Comparison of ENCODE assay signal across 16 cellular contexts in the genomic region with DNA sequence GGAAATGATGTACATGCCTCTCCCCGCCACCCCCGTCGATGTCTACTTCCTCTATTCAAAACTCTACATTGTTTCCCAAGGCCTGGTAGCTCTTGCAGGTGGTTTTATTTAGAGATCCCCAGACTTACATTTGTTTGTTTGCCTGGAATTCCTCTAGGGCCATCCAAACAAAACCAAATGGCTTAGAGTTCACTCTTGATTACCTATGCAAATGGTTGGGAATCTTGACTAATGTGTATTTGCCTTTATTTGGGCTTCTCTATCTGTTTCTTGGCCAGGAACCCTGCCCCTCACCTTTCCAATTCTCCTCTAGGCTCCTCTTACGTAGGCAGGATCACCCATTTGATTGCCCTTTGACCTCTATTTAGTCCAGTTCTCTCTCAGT.
"Had no signal": no experiment of that assay in that cellular context is flagged by ENCODE, and none has a peak within 500 bp of the region (broad histone marks: within the 10 kb centered on the region; RNA-seq: fewer than 3 reads in every experiment).

No MANE protein-coding gene starts in this region.

- ATAC-seq: right lobe of liver; stimulated activated naive CD8-positive, alpha-beta T cell treated with anti-CD3 and anti-CD28 coated beads, Interleukin-15, Interleukin-2, amounts not matched to agents 100 U/mL and 50 U/mL, for 24 hours had no signal

- H3K27ac Mint-ChIP-seq: activated naive CD4-positive, alpha-beta T cell treated with anti-CD3 and anti-CD28 coated beads, Interleukin-2, amount 10 ng/mL, durations not matched to agents 7 days and 5 days; activated T-helper 2 cell treated with anti-CD3 and anti-CD28 coated beads, Interferon-gamma antibody, Interleukin-2, Interleukin-4, amounts not matched to agents 10 μg/mL and 5 μg/mL and 100 μg/mL, durations not matched to agents 14 hours and 24 hours and 36 hours; mesothelial cell of epicardium had no signal

- H3K36me3 ChIP-seq: ascending aorta, heart left ventricle, right lobe of liver, transverse colon had no signal

- H3K4me1 ChIP-seq: ascending aorta, right lobe of liver, transverse colon had no signal

- H3K36me3 Mint-ChIP-seq: activated naive CD4-positive, alpha-beta T cell treated with anti-CD3 and anti-CD28 coated beads, Interleukin-2, amount 10 ng/mL, durations not matched to agents 7 days and 5 days; mesothelial cell of epicardium had no signal

- H3K27me3 ChIP-seq: ascending aorta, heart left ventricle, right lobe of liver, transverse colon had no signal

- H3K4me3 Mint-ChIP-seq: activated naive CD4-positive, alpha-beta T cell treated with anti-CD3 and anti-CD28 coated beads, Interleukin-2, amount 10 ng/mL, durations not matched to agents 7 days and 5 days; mesothelial cell of epicardium; neural crest cell had no signal

- DNase-seq: activated CD4-positive, alpha-beta T cell treated with anti-CD3 and anti-CD28 coated beads for 1 hour; activated CD4-positive, alpha-beta T cell treated with anti-CD3 and anti-CD28 coated beads, Interleukin-2, amount 50 U/mL, for 48 hours; activated naive CD4-positive, alpha-beta T cell treated with anti-CD3 and anti-CD28 coated beads, Interleukin-2, amount 10 ng/mL, durations not matched to agents 7 days and 5 days; activated T-cell treated with anti-CD3 and anti-CD28 coated beads, Interleukin-2, amount 50 U/mL, for 1 hour; dermis blood vessel endothelial cell; right lobe of liver; stimulated activated naive CD8-positive, alpha-beta T cell treated with anti-CD3 and anti-CD28 coated beads, Interleukin-15, Interleukin-2, amounts not matched to agents 100 U/mL and 50 U/mL, for 24 hours; T1000; transverse colon had no signal

- H3K4me3 ChIP-seq: ascending aorta, heart left ventricle, lung, right lobe of liver, smooth muscle cell, transverse colon had no signal

- H3K27ac ChIP-seq: ascending aorta, heart left ventricle, right lobe of liver, transverse colon had no signal

- H3K9me3 Mint-ChIP-seq: activated T-helper 2 cell treated with anti-CD3 and anti-CD28 coated beads, Interferon-gamma antibody, Interleukin-2, Interleukin-4, amounts not matched to agents 10 μg/mL and 5 μg/mL and 100 μg/mL, durations not matched to agents 14 hours and 24 hours and 36 hours; mesothelial cell of epicardium; neural crest cell had no signal

- H3K9me3 ChIP-seq: ascending aorta, heart left ventricle, right lobe of liver, transverse colon had no signal
